ENCODE assay signal across 2 cellular contexts in the genomic region with DNA sequence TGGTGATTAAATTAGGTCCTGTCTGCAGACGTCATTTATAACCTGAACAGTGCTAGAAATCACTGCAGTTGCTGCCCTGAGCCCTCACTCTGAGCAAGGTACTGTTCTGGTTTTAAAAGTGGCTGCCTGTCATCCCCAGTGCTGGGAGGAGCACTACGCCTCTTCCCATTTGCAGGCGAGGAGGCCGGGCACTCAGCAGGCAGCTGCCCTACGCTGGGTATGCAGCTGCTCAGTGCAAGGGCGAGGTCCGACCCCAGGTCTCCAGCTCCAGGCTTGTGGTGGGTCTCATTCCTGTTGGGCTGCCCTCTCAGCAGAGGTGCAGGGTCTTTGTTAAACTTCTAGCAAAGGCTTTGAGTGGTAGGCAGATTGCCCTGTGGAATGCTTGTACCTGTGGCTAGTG.
A peak's percentile ranks its signal among the peaks of the same experiment; 100 is the strongest.
TF ChIP-seq lines count a peak whose summit lies in the region.

No MANE protein-coding gene starts in this region.

TF ChIP-seq in GM12891, 5 proteins besides CTCF, POLR2A, EP300 and RAD21:
- TF ChIP-seq TAF1 (IDR thresholded peaks at IDR 0.05; ENCODE audit: low read depth, low read length), result no peak
- no peak for TF ChIP-seq SPI1 (IDR thresholded peaks at IDR 0.05; ENCODE audit: low read depth, low read length)
- TF ChIP-seq POLR2AphosphoS5 (IDR thresholded peaks at IDR 0.05; ENCODE audit: low read depth, low read length), result peak; percentile 24; the same call in 1 of the 2 replicates

TF ChIP-seq in GM12878, 131 proteins besides CTCF, POLR2A, EP300 and RAD21:
- no peak for TF ChIP-seq CBFB (IDR thresholded peaks at IDR 0.05; ENCODE audit: low read depth)
- TF ChIP-seq CHD4 (IDR thresholded peaks at IDR 0.05), result no peak
- TF ChIP-seq RUNX3 (IDR thresholded peaks at IDR 0.05; ENCODE audit: low read length), result no peak
- TF ChIP-seq NRF1 (conservative IDR thresholded peaks at IDR 0.05; ENCODE audit: low read depth, low read length), result no peak
- no peak for TF ChIP-seq SRF (IDR thresholded peaks at IDR 0.05; ENCODE audit: low read depth in 2 of 2, low read length in 2 of 2)
- peak; percentile 43; the same call in 1 of the 2 replicates for TF ChIP-seq POLR2AphosphoS5 (IDR thresholded peaks at IDR 0.05; ENCODE audit: low read length)
- TF ChIP-seq, protein P1, sequence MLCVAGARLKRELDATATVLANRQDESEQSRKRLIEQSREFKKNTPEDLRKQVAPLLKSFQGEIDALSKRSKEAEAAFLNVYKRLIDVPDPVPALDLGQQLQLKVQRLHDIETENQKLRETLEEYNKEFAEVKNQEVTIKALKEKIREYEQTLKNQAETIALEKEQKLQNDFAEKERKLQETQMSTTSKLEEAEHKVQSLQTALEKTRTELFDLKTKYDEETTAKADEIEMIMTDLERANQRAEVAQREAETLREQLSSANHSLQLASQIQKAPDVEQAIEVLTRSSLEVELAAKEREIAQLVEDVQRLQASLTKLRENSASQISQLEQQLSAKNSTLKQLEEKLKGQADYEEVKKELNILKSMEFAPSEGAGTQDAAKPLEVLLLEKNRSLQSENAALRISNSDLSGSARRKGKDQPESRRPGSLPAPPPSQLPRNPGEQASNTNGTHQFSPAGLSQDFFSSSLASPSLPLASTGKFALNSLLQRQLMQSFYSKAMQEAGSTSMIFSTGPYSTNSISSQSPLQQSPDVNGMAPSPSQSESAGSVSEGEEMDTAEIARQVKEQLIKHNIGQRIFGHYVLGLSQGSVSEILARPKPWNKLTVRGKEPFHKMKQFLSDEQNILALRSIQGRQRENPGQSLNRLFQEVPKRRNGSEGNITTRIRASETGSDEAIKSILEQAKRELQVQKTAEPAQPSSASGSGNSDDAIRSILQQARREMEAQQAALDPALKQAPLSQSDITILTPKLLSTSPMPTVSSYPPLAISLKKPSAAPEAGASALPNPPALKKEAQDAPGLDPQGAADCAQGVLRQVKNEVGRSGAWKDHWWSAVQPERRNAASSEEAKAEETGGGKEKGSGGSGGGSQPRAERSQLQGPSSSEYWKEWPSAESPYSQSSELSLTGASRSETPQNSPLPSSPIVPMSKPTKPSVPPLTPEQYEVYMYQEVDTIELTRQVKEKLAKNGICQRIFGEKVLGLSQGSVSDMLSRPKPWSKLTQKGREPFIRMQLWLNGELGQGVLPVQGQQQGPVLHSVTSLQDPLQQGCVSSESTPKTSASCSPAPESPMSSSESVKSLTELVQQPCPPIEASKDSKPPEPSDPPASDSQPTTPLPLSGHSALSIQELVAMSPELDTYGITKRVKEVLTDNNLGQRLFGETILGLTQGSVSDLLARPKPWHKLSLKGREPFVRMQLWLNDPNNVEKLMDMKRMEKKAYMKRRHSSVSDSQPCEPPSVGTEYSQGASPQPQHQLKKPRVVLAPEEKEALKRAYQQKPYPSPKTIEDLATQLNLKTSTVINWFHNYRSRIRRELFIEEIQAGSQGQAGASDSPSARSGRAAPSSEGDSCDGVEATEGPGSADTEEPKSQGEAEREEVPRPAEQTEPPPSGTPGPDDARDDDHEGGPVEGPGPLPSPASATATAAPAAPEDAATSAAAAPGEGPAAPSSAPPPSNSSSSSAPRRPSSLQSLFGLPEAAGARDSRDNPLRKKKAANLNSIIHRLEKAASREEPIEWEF (IDR thresholded peaks at IDR 0.05; ENCODE audit: insufficient replicate concordance, low read depth, low read length), result no peak
- no peak for TF ChIP-seq FOXM1 (IDR thresholded peaks at IDR 0.05; ENCODE audit: low read depth, low read length)
